In genomic region chr20:2038161-2038560, GRCh38 we compare ENCODE assay signal across 38 cellular contexts. TPM values are rescaled to one million over a fixed set of nuclear protein-coding genes. Genes with fewer than 3 reads are reported as not detected.
"Had no signal": no experiment of that assay in that cellular context is flagged by ENCODE, and none has a peak within 500 bp of the region (broad histone marks: within the 10 kb centered on the region; RNA-seq: fewer than 3 reads in every experiment).

No MANE protein-coding gene starts in this region.

- H3K36me3 Mint-ChIP-seq: activated CD4-positive, alpha-beta memory T cell treated with anti-CD3 and anti-CD28 coated beads for 36 hours; activated CD8-positive, alpha-beta memory T cell treated with anti-CD3 and anti-CD28 coated beads, Interleukin-2, amount 10 ng/mL, durations not matched to agents 7 days and 5 days; activated naive CD4-positive, alpha-beta T cell treated with anti-CD3 and anti-CD28 coated beads, Interleukin-2, amount 10 ng/mL, durations not matched to agents 7 days and 5 days; activated naive CD4-positive, alpha-beta T cell treated with anti-CD3 and anti-CD28 coated beads, Interleukin-2, amount 50 U/mL, for 72 hours had no signal

- H3K9me3 Mint-ChIP-seq: activated CD4-positive, alpha-beta memory T cell treated with anti-CD3 and anti-CD28 coated beads for 36 hours; activated CD4-positive, alpha-beta T cell treated with anti-CD3 and anti-CD28 coated beads, Interleukin-2, amount 10 ng/mL, durations not matched to agents 24 days and 14 days; activated naive CD4-positive, alpha-beta T cell treated with anti-CD3 and anti-CD28 coated beads, Interleukin-2, amount 10 ng/mL, durations not matched to agents 7 days and 5 days; activated naive CD4-positive, alpha-beta T cell treated with anti-CD3 and anti-CD28 coated beads, Interleukin-2, amount 50 U/mL, for 72 hours; activated T-helper 1 cell treated with anti-CD3 and anti-CD28 coated beads, Interleukin-12 subunit alpha, Interleukin-12 subunit beta, Interleukin-2, Interleukin-4 antibody, amounts not matched to agents 30 ng/mL and 10 ng/mL and 1 ng/mL, durations not matched to agents 14 hours and 24 hours and 36 hours; effector memory CD8-positive, alpha-beta T cell had no signal

- H3K27ac Mint-ChIP-seq: activated CD4-positive, alpha-beta memory T cell treated with anti-CD3 and anti-CD28 coated beads for 36 hours; activated CD4-positive, alpha-beta T cell treated with anti-CD3 and anti-CD28 coated beads for 36 hours; activated CD4-positive, alpha-beta T cell treated with anti-CD3 and anti-CD28 coated beads, Interleukin-2, amount 10 ng/mL, durations not matched to agents 24 days and 14 days; activated CD8-positive, alpha-beta memory T cell treated with anti-CD3 and anti-CD28 coated beads, Interleukin-2, amount 10 ng/mL, durations not matched to agents 7 days and 5 days; activated CD8-positive, alpha-beta T cell treated with anti-CD3 and anti-CD28 coated beads, Interleukin-2, amount 10 ng/mL, durations not matched to agents 7 days and 5 days; activated naive CD4-positive, alpha-beta T cell treated with anti-CD3 and anti-CD28 coated beads, Interleukin-2, amount 10 ng/mL, durations not matched to agents 7 days and 5 days; activated naive CD4-positive, alpha-beta T cell treated with anti-CD3 and anti-CD28 coated beads, Interleukin-2, amount 50 U/mL, for 72 hours; activated T-helper 1 cell treated with anti-CD3 and anti-CD28 coated beads, Interleukin-12 subunit alpha, Interleukin-12 subunit beta, Interleukin-2, Interleukin-4 antibody, amounts not matched to agents 30 ng/mL and 10 ng/mL and 1 ng/mL, durations not matched to agents 14 hours and 24 hours and 36 hours; effector memory CD8-positive, alpha-beta T cell had no signal

- DNase-seq: activated CD4-positive, alpha-beta memory T cell treated with anti-CD3 and anti-CD28 coated beads for 36 hours; activated CD4-positive, alpha-beta T cell treated with anti-CD3 and anti-CD28 coated beads for 36 hours; activated CD4-positive, alpha-beta T cell treated with anti-CD3 and anti-CD28 coated beads, Interleukin-2, amount 10 ng/mL, durations not matched to agents 24 days and 14 days; activated CD4-positive, CD25-positive, alpha-beta regulatory T cell; activated CD4-positive, CD25-positive, alpha-beta regulatory T cell treated with anti-CD3 and anti-CD28 coated beads, Interleukin-2, amount 50 U/mL, for 72 hours; activated CD8-positive, alpha-beta memory T cell treated with anti-CD3 and anti-CD28 coated beads, Interleukin-2, amount 10 ng/mL, durations not matched to agents 7 days and 5 days; activated CD8-positive, alpha-beta memory T cell treated with anti-CD3 and anti-CD28 coated beads, Interleukin-2, amount 50 U/mL, for 4 hours; activated CD8-positive, alpha-beta T cell treated with anti-CD3 and anti-CD28 coated beads, Interleukin-2, amount 10 ng/mL, durations not matched to agents 7 days and 5 days; activated gamma-delta T cell; activated naive CD4-positive, alpha-beta T cell; activated naive CD4-positive, alpha-beta T cell treated with anti-CD3 and anti-CD28 coated beads, Interleukin-2, amount 10 ng/mL, durations not matched to agents 7 days and 5 days; activated T-cell treated with anti-CD3 and anti-CD28 coated beads, Interleukin-2, amount 50 U/mL, for 1 hour; activated T-cell treated with anti-CD3 and anti-CD28 coated beads, Interleukin-2, amount 50 U/mL, for 48 hours; amygdala; aorta; body of pancreas; caudate nucleus; cortex of kidney; dermis blood vessel endothelial cell; effector CD4-positive, alpha-beta T cell; effector memory CD8-positive, alpha-beta T cell; esophagus squamous epithelium; foreskin melanocyte; heart right ventricle; T-helper 2 cell had no signal

- H3K27me3 ChIP-seq: body of pancreas had no signal

- H3K4me1 Mint-ChIP-seq: activated CD4-positive, alpha-beta T cell treated with anti-CD3 and anti-CD28 coated beads for 36 hours; activated CD4-positive, alpha-beta T cell treated with anti-CD3 and anti-CD28 coated beads, Interleukin-2, amount 10 ng/mL, durations not matched to agents 24 days and 14 days; activated CD8-positive, alpha-beta memory T cell treated with anti-CD3 and anti-CD28 coated beads, Interleukin-2, amount 10 ng/mL, durations not matched to agents 7 days and 5 days; activated naive CD4-positive, alpha-beta T cell treated with anti-CD3 and anti-CD28 coated beads, Interleukin-2, amount 10 ng/mL, durations not matched to agents 7 days and 5 days had no signal

- H3K27ac ChIP-seq: body of pancreas, epithelial cell of prostate, esophagus squamous epithelium, gastroesophageal sphincter, heart right ventricle had no signal

- H3K4me3 Mint-ChIP-seq: activated CD4-positive, alpha-beta memory T cell treated with anti-CD3 and anti-CD28 coated beads for 36 hours; activated CD4-positive, alpha-beta T cell treated with anti-CD3 and anti-CD28 coated beads for 36 hours; activated CD4-positive, alpha-beta T cell treated with anti-CD3 and anti-CD28 coated beads, Interleukin-2, amount 10 ng/mL, durations not matched to agents 24 days and 14 days; activated CD8-positive, alpha-beta memory T cell treated with anti-CD3 and anti-CD28 coated beads, Interleukin-2, amount 10 ng/mL, durations not matched to agents 7 days and 5 days; activated CD8-positive, alpha-beta T cell treated with anti-CD3 and anti-CD28 coated beads, Interleukin-2, amount 10 ng/mL, durations not matched to agents 7 days and 5 days; activated naive CD4-positive, alpha-beta T cell treated with anti-CD3 and anti-CD28 coated beads, Interleukin-2, amount 10 ng/mL, durations not matched to agents 7 days and 5 days; activated T-helper 1 cell treated with anti-CD3 and anti-CD28 coated beads, Interleukin-12 subunit alpha, Interleukin-12 subunit beta, Interleukin-2, Interleukin-4 antibody, amounts not matched to agents 30 ng/mL and 10 ng/mL and 1 ng/mL, durations not matched to agents 14 hours and 24 hours and 36 hours; effector memory CD8-positive, alpha-beta T cell had no signal

- H3K36me3 ChIP-seq: esophagus squamous epithelium, gastroesophageal sphincter, heart right ventricle had no signal

- H3K4me1 ChIP-seq: body of pancreas, esophagus squamous epithelium, gastroesophageal sphincter, heart right ventricle had no signal

- H3K9me3 ChIP-seq: body of pancreas, esophagus squamous epithelium, gastroesophageal sphincter had no signal

- ATAC-seq: activated CD4-positive, alpha-beta T cell treated with anti-CD3 and anti-CD28 coated beads for 36 hours; activated CD8-positive, alpha-beta memory T cell treated with anti-CD3 and anti-CD28 coated beads, Interleukin-2, amount 10 ng/mL, durations not matched to agents 7 days and 5 days; activated CD8-positive, alpha-beta T cell treated with anti-CD3 and anti-CD28 coated beads, Interleukin-2, amount 10 ng/mL, durations not matched to agents 7 days and 5 days; activated naive CD4-positive, alpha-beta T cell treated with anti-CD3 and anti-CD28 coated beads, Interleukin-2, amount 50 U/mL, for 72 hours; body of pancreas; effector memory CD8-positive, alpha-beta T cell; gastroesophageal sphincter; heart right ventricle had no signal

- H3K4me3 ChIP-seq: body of pancreas, esophagus squamous epithelium, gastroesophageal sphincter, heart right ventricle had no signal

RNA-seq across cellular contexts. Expression of gene PDYN, which starts 44.3 kb away (rescaled TPM):
- total RNA-seq: activated CD4-positive, alpha-beta memory T cell treated with anti-CD3 and anti-CD28 coated beads for 36 hours; activated CD4-positive, alpha-beta T cell treated with anti-CD3 and anti-CD28 coated beads for 36 hours; activated CD4-positive, alpha-beta T cell treated with anti-CD3 and anti-CD28 coated beads, Interleukin-2, amount 10 ng/mL, durations not matched to agents 24 days and 14 days; activated CD8-positive, alpha-beta memory T cell treated with anti-CD3 and anti-CD28 coated beads for 36 hours; activated CD8-positive, alpha-beta memory T cell treated with anti-CD3 and anti-CD28 coated beads, Interleukin-2, amount 10 ng/mL, durations not matched to agents 7 days and 5 days; activated CD8-positive, alpha-beta T cell treated with anti-CD3 and anti-CD28 coated beads, Interleukin-2, amount 10 ng/mL, durations not matched to agents 7 days and 5 days; activated naive CD4-positive, alpha-beta T cell treated with anti-CD3 and anti-CD28 coated beads, Interleukin-2, amount 50 U/mL, for 72 hours; activated T-helper 1 cell treated with anti-CD3 and anti-CD28 coated beads, Interleukin-12 subunit alpha, Interleukin-12 subunit beta, Interleukin-2, Interleukin-4 antibody, amounts not matched to agents 30 ng/mL and 10 ng/mL and 1 ng/mL, durations not matched to agents 14 hours and 24 hours and 36 hours; aorta; body of pancreas; chondrocyte; dermis blood vessel endothelial cell; endothelial cell of umbilical vein; esophagus squamous epithelium; fibroblast of lung; fibroblast of villous mesenchyme; gastroesophageal sphincter; glomerular endothelial cell; heart right ventricle; T-helper 1 cell treated with Interleukin-12 subunit alpha and Interleukin-12 subunit beta and Interleukin-4 antibody, amounts not matched to agents 30 ng/mL and 1 ng/mL, for 36 hours had no signal
- polyA plus RNA-seq: adipose tissue, aorta, endothelial cell of umbilical vein, esophagus, fibroblast of lung, heart right ventricle had no signal
